In genomic region chr17:55751720-55752250, GRCh38 we compare ENCODE assay signal across 8 cellular contexts. TPM values are rescaled to one million over a fixed set of nuclear protein-coding genes. Genes with fewer than 3 reads are reported as not detected.
A peak's percentile ranks its signal among the peaks of the same experiment; 100 is the strongest.
DNase-seq lines count a peak whose midpoint lies in the region; ATAC-seq and TF ChIP-seq lines count a peak whose summit lies in the region.

No MANE protein-coding gene starts in this region.

- DNase-seq in T-helper 17 cell = no peak
- DNase-seq in sigmoid colon = no peak
- DNase-seq in NCI-H345 (lab: John Stamatoyannopoulos, UW) = no peak
- DNase-seq in GM19238 (ENCODE audit: insufficient read length, low spot score) = no peak
- DNase-seq in cerebellar nuclear complex (lab: John Stamatoyannopoulos, UW) = no peak
- DNase-seq in stimulated activated CD4-positive, alpha-beta T cell treated with anti-CD3 and anti-CD28 coated beads, Interleukin-12 subunit alpha, Interleukin-12 subunit beta, amount 100 ng/mL, for 4 hours = no peak

- peak overlapping the region; percentile 87 for H3K4me3 Mint-ChIP-seq in T-helper 17 cell

- H3K4me3 ChIP-seq in GM12875 (ENCODE audit: low read depth, low read length) = peak overlapping the region; percentile 72
- H3K4me3 ChIP-seq in gastroesophageal sphincter = peak overlapping the region; percentile 66 to 71
- H3K4me3 ChIP-seq in sigmoid colon = peak overlapping the region; percentile 74 to 75 (median 74)

- peaks cover 16% of the 10 kb centered on the region for H3K27me3 Mint-ChIP-seq in T-helper 17 cell

- intact Hi-C loops in sigmoid colon (cut with DNase I) = no loop called here

- H3K4me1 ChIP-seq in gastroesophageal sphincter (peaks cover 8 to 35% (median 9%) of the 10 kb centered on the region in 3 donors), sigmoid colon (peaks cover 0 to 31% (median 24%) of the 10 kb centered on the region in 4 donors)

- H3K36me3 ChIP-seq in gastroesophageal sphincter = peaks cover 0 to 12% of the 10 kb centered on the region in 2 donors
- peaks cover 0 to 8% (median 3%) of the 10 kb centered on the region in 4 donors for H3K36me3 ChIP-seq in sigmoid colon

- TF ChIP-seq POLR2A in gastroesophageal sphincter (IDR thresholded peaks at IDR 0.05) = no peak
- no peak for TF ChIP-seq POLR2A in sigmoid colon (IDR thresholded peaks at IDR 0.05)

- ATAC-seq in T-helper 17 cell (no peak), gastroesophageal sphincter (no peak)

- H3K36me3 Mint-ChIP-seq in T-helper 17 cell (ENCODE audit: low read depth) = no peaks in the 10 kb centered on the region

- H3K27me3 ChIP-seq in gastroesophageal sphincter (no peaks in the 10 kb centered on the region), sigmoid colon (no peaks in the 10 kb centered on the region)

- WGBS in gastroesophageal sphincter (ENCODE audit: low coverage in 1 of 2), 2 donors = 59 to 73% methylated on average over 3 to 4 of the region's 4 CpGs
- 55 to 74% methylated on average over 4 of the region's 4 CpGs for WGBS in sigmoid colon, 2 donors

- H3K9me3 ChIP-seq in T-helper 17 cell (ENCODE audit: control insufficient read depth, low read length, poor library complexity, severe bottlenecking) (no peaks in the 10 kb centered on the region), gastroesophageal sphincter (no peaks in the 10 kb centered on the region), sigmoid colon (no peaks in the 10 kb centered on the region)

- TF ChIP-seq EP300 in gastroesophageal sphincter (IDR thresholded peaks at IDR 0.05) = no peak
- no peak for TF ChIP-seq EP300 in sigmoid colon (IDR thresholded peaks at IDR 0.05)

- H3K27ac ChIP-seq in gastroesophageal sphincter (peak overlapping the region; percentile 41 to 94 (median 88)), sigmoid colon (peak overlapping the region; percentile 88 to 91 (median 90))

- peak overlapping the region; percentile 29 for H3K27ac Mint-ChIP-seq in T-helper 17 cell

- no peak for TF ChIP-seq CTCF in GM12875 (IDR thresholded peaks at IDR 0.05; ENCODE audit: borderline replicate concordance, insufficient read depth, low read depth, low read length)
- no peak for TF ChIP-seq CTCF in gastroesophageal sphincter (IDR thresholded peaks at IDR 0.05)
- TF ChIP-seq CTCF in sigmoid colon (IDR thresholded peaks at IDR 0.05) = no peak

- peaks cover 9% of the 10 kb centered on the region for H3K4me1 Mint-ChIP-seq in T-helper 17 cell

RNA-seq across cellular contexts. Expression of gene PCTP, which starts 0.9 kb away (rescaled TPM):
- total RNA-seq in T-helper 17 cell = 1 to 10 TPM; 1.5 to 8.8 TPM
- total RNA-seq in gastroesophageal sphincter = 10 to 100 TPM; 11.3 to 27.3 (median 18.8) TPM
- 10 to 100 TPM; 20.8 to 25.0 (median 23.9) TPM for total RNA-seq in sigmoid colon
- polyA plus RNA-seq in sigmoid colon = 10 to 100 TPM; 28.9 to 64.7 (median 45.0) TPM

RNA-seq across cellular contexts. Expression of gene TMEM100, which starts 29.1 kb away (rescaled TPM):
- not detected for total RNA-seq in T-helper 17 cell
- 10 to 100 TPM in 2 of 4 donors, 1 to 10 TPM in 2; 3.7 to 63.8 (median 10.4) TPM for total RNA-seq in gastroesophageal sphincter
- 10 to 100 TPM in 3 of 4 donors, 1 to 10 TPM in 1; 9.0 to 25.0 (median 15.3) TPM for total RNA-seq in sigmoid colon
- polyA plus RNA-seq in sigmoid colon = 1 to 10 TPM; 2.5 to 7.1 (median 5.4) TPM

Comparison
In these comparisons a context has a peak if more than half of its experiments do, and no peak if none do; other contexts are left out.
1. RNA of gene TMEM100, which starts 29.1 kb away (total RNA-seq): 9.0 to 25.0 TPM in sigmoid colon and 3.7 to 63.8 TPM in gastroesophageal sphincter; not detected in T-helper 17 cell; every median in the first group is over 4 times any median in the second.
2. Peak in every context shown above with its lines, with median percentiles within 50 percentile points of each other: H3K4me3 ChIP-seq.